ENCODE assay signal across 22 cellular contexts in genomic region chr6:105270511-105270910, GRCh38.
DNase-seq lines count a peak whose midpoint lies in the region; ATAC-seq and TF ChIP-seq lines count a peak whose summit lies in the region.
"Had no signal": no experiment of that assay in that cellular context is flagged by ENCODE, and none has a peak within 500 bp of the region (broad histone marks: within the 10 kb centered on the region; RNA-seq: fewer than 3 reads in every experiment).

No MANE protein-coding gene starts in this region.

- H3K36me3 ChIP-seq in BJ (ENCODE audit: control insufficient read depth, insufficient read depth, low read length) (no peaks in the 10 kb centered on the region), adipocyte (ENCODE audit: control insufficient read depth, insufficient read depth, low read length, severe bottlenecking) (peaks cover 8% of the 10 kb centered on the region), BE2C (peaks cover 2% of the 10 kb centered on the region)
- H3K36me3 ChIP-seq: adrenal gland, neutrophil had no signal

- H3K9ac ChIP-seq in adipocyte (ENCODE audit: low read length), result no peak overlapping the region

- CTCF ChIA-PET in BJ (lab: Yijun Ruan, JAX), result no interaction called here

- peaks cover 8% of the 10 kb centered on the region for H3K9me3 ChIP-seq in adipocyte (ENCODE audit: control insufficient read depth, low read length)
- no peaks in the 10 kb centered on the region for H3K9me3 ChIP-seq in BE2C
- H3K9me3 ChIP-seq: adrenal gland, neutrophil, psoas muscle had no signal

- TF ChIP-seq CTCF in BJ (IDR thresholded peaks at IDR 0.05; ENCODE audit: insufficient read depth, low read depth, low read length) (no peak), foreskin keratinocyte (conservative IDR thresholded peaks at IDR 0.05) (no peak), BE2C (IDR thresholded peaks at IDR 0.05; ENCODE audit: low read depth, low read length) (no peak)

- H3K4me3 ChIP-seq in BJ (ENCODE audit: low read depth, low read length) (no peak overlapping the region), adipocyte (ENCODE audit: low read length) (no peak overlapping the region), BE2C (ENCODE audit: low read depth, low read length) (no peak overlapping the region)
- H3K4me3 ChIP-seq: adrenal gland, heart right ventricle, K562, psoas muscle, skin epidermis had no signal

- H3K27ac ChIP-seq in foreskin keratinocyte, result no peak overlapping the region
- H3K27ac ChIP-seq: adrenal gland, heart right ventricle, neutrophil, psoas muscle, skin epidermis had no signal

- peaks cover 6% of the 10 kb centered on the region for H3K4me1 ChIP-seq in adipocyte (ENCODE audit: control insufficient read depth, insufficient read depth, low read length)
- H3K4me1 ChIP-seq in foreskin keratinocyte, result no peaks in the 10 kb centered on the region
- peaks cover 11% of the 10 kb centered on the region for H3K4me1 ChIP-seq in BE2C
- H3K4me1 ChIP-seq: adrenal gland had no signal

- DNase-seq in BJ (ENCODE audit: low read depth), result peak; percentile 37
- DNase-seq in HS-5 (ENCODE audit: low read depth), result peak; percentile 36
- peak; percentile 23 for DNase-seq in adipocyte (ENCODE audit: low read depth)
- peak in 1 of 2 donors; percentile 4 for DNase-seq in foreskin keratinocyte
- DNase-seq in midbrain (lab: John Stamatoyannopoulos, UW), result no peak
- no peak for DNase-seq in BE2C
- DNase-seq: activated CD4-positive, alpha-beta T cell treated with anti-CD3 and anti-CD28 coated beads for 4 hours; activated CD8-positive, alpha-beta memory T cell treated with anti-CD3 and anti-CD28 coated beads for 24 hours; activated naive CD4-positive, alpha-beta T cell; activated T-cell treated with anti-CD3 and anti-CD28 coated beads, Interleukin-2, amount 50 U/mL, for 24 hours; adrenal gland; cortex of kidney; endodermal cell; heart right ventricle; NCI-H1417 treated with DMSO at 0.1 percent for 48 hours; NCI-H446 treated with DMSO at 0.1 percent for 48 hours; psoas muscle had no signal

- POLR2A ChIA-PET in BJ (lab: Charles Lee), result no interaction called here

- ATAC-seq in foreskin keratinocyte, result peak; percentile 14
- ATAC-seq in GM18520 (IDR thresholded peaks at IDR 0.05; ENCODE audit: unreplicated experiment), result no peak
- no peak for ATAC-seq in HG03378 (IDR thresholded peaks at IDR 0.05; ENCODE audit: unreplicated experiment)
- ATAC-seq: heart right ventricle, psoas muscle had no signal

- H3K27me3 ChIP-seq in BJ (ENCODE audit: control insufficient read depth, insufficient read depth, low read length) (no peaks in the 10 kb centered on the region), adipocyte (replicated peaks; ENCODE audit: control insufficient read depth, insufficient read depth, low read length) (no peaks in the 10 kb centered on the region), foreskin keratinocyte (no peaks in the 10 kb centered on the region), BE2C (no peaks in the 10 kb centered on the region)
- H3K27me3 ChIP-seq: adrenal gland, heart right ventricle, neutrophil had no signal

Comparison
In these comparisons a context has a peak if more than half of its experiments do, and no peak if none do; other contexts are left out.
1. DNase-seq: peak in BJ (single experiment), HS-5 (single experiment) and adipocyte (single experiment); none in midbrain (single experiment) and BE2C (single experiment).